ENCODE assay signal across 1 cellular context in the genomic region with DNA sequence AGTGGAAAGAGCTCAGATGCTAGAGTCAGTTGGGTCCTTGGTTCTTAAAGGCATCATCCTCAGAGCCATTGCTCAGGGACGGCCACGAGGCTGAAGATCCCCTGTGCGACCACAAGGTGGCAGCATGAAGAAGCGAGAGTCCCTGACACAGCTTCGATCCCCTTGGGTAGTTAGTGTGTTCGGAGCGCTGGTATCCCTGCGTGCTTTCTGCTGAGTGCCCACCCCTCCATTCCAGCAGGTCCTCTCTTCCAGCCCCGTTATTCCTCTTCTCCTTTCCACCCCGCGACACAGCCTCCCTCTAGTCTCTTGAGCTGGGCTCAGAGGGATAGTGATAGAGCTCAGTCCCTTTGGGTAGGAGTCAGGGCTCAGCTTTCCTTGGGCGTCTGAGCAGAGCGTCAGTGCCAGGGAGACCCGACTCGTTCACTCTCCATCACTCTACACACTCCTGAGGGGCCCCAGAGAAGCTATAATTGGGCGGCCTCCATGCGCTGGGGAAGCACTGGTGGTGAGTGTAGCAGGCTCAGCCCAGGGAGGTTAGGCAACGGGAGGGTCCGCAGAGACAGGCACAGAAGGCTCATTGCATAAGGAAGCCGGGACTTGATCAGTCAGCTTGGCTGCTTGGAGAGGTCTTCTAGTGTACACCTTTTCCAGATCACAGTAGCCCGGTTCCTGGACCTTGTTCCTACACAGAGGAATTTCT.
TF ChIP-seq lines count a peak whose summit lies in the region.

A gene with protein sequence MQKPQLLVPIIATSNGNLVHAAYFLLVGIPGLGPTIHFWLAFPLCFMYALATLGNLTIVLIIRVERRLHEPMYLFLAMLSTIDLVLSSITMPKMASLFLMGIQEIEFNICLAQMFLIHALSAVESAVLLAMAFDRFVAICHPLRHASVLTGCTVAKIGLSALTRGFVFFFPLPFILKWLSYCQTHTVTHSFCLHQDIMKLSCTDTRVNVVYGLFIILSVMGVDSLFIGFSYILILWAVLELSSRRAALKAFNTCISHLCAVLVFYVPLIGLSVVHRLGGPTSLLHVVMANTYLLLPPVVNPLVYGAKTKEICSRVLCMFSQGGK (plus strand): TSS at position 516 of the 700 bp plus-strand sequence. CDS start 2,314 bp downstream, outside the sequence.

TF ChIP-seq in GM23338, 12 proteins besides CTCF, POLR2A, EP300 and RAD21 (continued from another document):
- TF ChIP-seq ETS1 (IDR thresholded peaks at IDR 0.05) (no peak), EZH2 (IDR thresholded peaks at IDR 0.05; ENCODE audit: low read depth, unreplicated experiment) (no peak)
TF ChIP-seq in GM23338: peak in this region for 0.
